Comparison of ENCODE assay signal across 29 cellular contexts in genomic region chr15:94240486-94240885, GRCh38. TPM values are rescaled to one million over a fixed set of nuclear protein-coding genes. Genes with fewer than 3 reads are reported as not detected.
DNase-seq lines count a peak whose midpoint lies in the region; ATAC-seq and TF ChIP-seq lines count a peak whose summit lies in the region.
"Had no signal": no experiment of that assay in that cellular context is flagged by ENCODE, and none has a peak within 500 bp of the region (broad histone marks: within the 10 kb centered on the region; RNA-seq: fewer than 3 reads in every experiment).

No MANE protein-coding gene starts in this region.

- peaks cover 68% of the 10 kb centered on the region for H3K4me1 ChIP-seq in Loucy (ENCODE audit: insufficient read depth, low read length, poor library complexity, severe bottlenecking)
- peaks cover 8% of the 10 kb centered on the region for H3K4me1 ChIP-seq in hepatocyte (ENCODE audit: insufficient read depth)
- H3K4me1 ChIP-seq in smooth muscle cell (ENCODE audit: low read depth) = no peaks in the 10 kb centered on the region
- H3K4me1 ChIP-seq in tibial nerve = no peaks in the 10 kb centered on the region
- H3K4me1 ChIP-seq: adrenal gland, Caco-2, left ventricle myocardium inferior, psoas muscle had no signal

- intact Hi-C loops in activated T-helper 1 cell treated with anti-CD3 and anti-CD28 coated beads, Interleukin-12 subunit alpha, Interleukin-12 subunit beta, Interleukin-2, Interleukin-4 antibody, amounts not matched to agents 30 ng/mL and 10 ng/mL and 1 ng/mL, durations not matched to agents 14 hours and 24 hours and 36 hours (cut with micrococcal nuclease) = no loop called here

- H3K9me3 Mint-ChIP-seq in activated T-helper 1 cell treated with anti-CD3 and anti-CD28 coated beads, Interleukin-12 subunit alpha, Interleukin-12 subunit beta, Interleukin-2, Interleukin-4 antibody, amounts not matched to agents 30 ng/mL and 10 ng/mL and 1 ng/mL, durations not matched to agents 14 hours and 24 hours and 36 hours = no peaks in the 10 kb centered on the region
- H3K9me3 Mint-ChIP-seq: activated naive CD4-positive, alpha-beta T cell treated with anti-CD3 and anti-CD28 coated beads for 36 hours; activated T-cell treated with anti-CD3 and anti-CD28 coated beads, Interleukin-2, amount 50 U/mL, for 4 hours; mesothelial cell of epicardium; naive thymus-derived CD4-positive, alpha-beta T cell had no signal

- H2AFZ ChIP-seq in Loucy (ENCODE audit: low read length) = no peak overlapping the region
- H2AFZ ChIP-seq in hepatocyte = no peak overlapping the region
- H2AFZ ChIP-seq in smooth muscle cell (ENCODE audit: low read depth) = no peak overlapping the region

- no peak for ATAC-seq in left lobe of liver
- ATAC-seq: activated T-cell treated with anti-CD3 and anti-CD28 coated beads, Interleukin-2, amount 50 U/mL, for 4 hours; HCT116; naive thymus-derived CD4-positive, alpha-beta T cell; psoas muscle; sciatic nerve had no signal

- H3K27me3 ChIP-seq in Loucy (ENCODE audit: insufficient read depth, low read length, poor library complexity, severe bottlenecking) = no peaks in the 10 kb centered on the region
- H3K27me3 ChIP-seq in hepatocyte = no peaks in the 10 kb centered on the region
- no peaks in the 10 kb centered on the region for H3K27me3 ChIP-seq in smooth muscle cell (ENCODE audit: low read depth)
- H3K27me3 ChIP-seq in tibial nerve = no peaks in the 10 kb centered on the region
- H3K27me3 ChIP-seq: adrenal gland, brain microvascular endothelial cell, upper lobe of left lung had no signal

- H4K20me1 ChIP-seq in Loucy (ENCODE audit: insufficient read depth, low read length, poor library complexity, severe bottlenecking) = peaks cover 42% of the 10 kb centered on the region
- H4K20me1 ChIP-seq in hepatocyte (ENCODE audit: insufficient read depth, poor library complexity, severe bottlenecking) = no peaks in the 10 kb centered on the region
- H4K20me1 ChIP-seq in smooth muscle cell (ENCODE audit: low read depth) = peaks cover 13% of the 10 kb centered on the region

- WGBS in hepatocyte (ENCODE audit: low lambda C conversion rate, missing lambda C conversion rate) = 59% methylated on average over 2 of the region's 2 CpGs
- 42% methylated on average over 2 of the region's 2 CpGs for WGBS in smooth muscle cell (ENCODE audit: low lambda C conversion rate)
- WGBS in tibial nerve, 2 donors = 69 to 71% methylated on average over 2 of the region's 2 CpGs

- H3F3A ChIP-seq in Loucy (ENCODE audit: low read depth) (peaks cover 9% of the 10 kb centered on the region), smooth muscle cell (ENCODE audit: low read depth) (peaks cover 7% of the 10 kb centered on the region)

- H3K4me2 ChIP-seq in Loucy (ENCODE audit: low read depth, low read length, poor library complexity, severe bottlenecking) (peak overlapping the region; percentile 95), hepatocyte (no peak overlapping the region), smooth muscle cell (peak overlapping the region; percentile 4)

- TF ChIP-seq POLR2A in tibial nerve (IDR thresholded peaks at IDR 0.05) = no peak

- H3K36me3 Mint-ChIP-seq in activated T-helper 1 cell treated with anti-CD3 and anti-CD28 coated beads, Interleukin-12 subunit alpha, Interleukin-12 subunit beta, Interleukin-2, Interleukin-4 antibody, amounts not matched to agents 30 ng/mL and 10 ng/mL and 1 ng/mL, durations not matched to agents 14 hours and 24 hours and 36 hours (ENCODE audit: low read depth) = peaks cover 40% of the 10 kb centered on the region
- H3K36me3 Mint-ChIP-seq: mesothelial cell of epicardium had no signal

- TF ChIP-seq EP300 in tibial nerve (IDR thresholded peaks at IDR 0.05) = no peak

- H3K79me2 ChIP-seq in Loucy (ENCODE audit: insufficient read depth, low read length) (peaks cover 86% of the 10 kb centered on the region), hepatocyte (peaks cover 46% of the 10 kb centered on the region), smooth muscle cell (ENCODE audit: low read depth) (peaks cover 18% of the 10 kb centered on the region)

- TF ChIP-seq CTCF in Loucy (conservative IDR thresholded peaks at IDR 0.05; ENCODE audit: low read length) (no peak), hepatocyte (IDR thresholded peaks at IDR 0.05; ENCODE audit: poor library complexity) (no peak), smooth muscle cell (IDR thresholded peaks at IDR 0.05; ENCODE audit: borderline replicate concordance, insufficient read depth, poor library complexity, severe bottlenecking) (no peak), tibial nerve (IDR thresholded peaks at IDR 0.05) (no peak)

- no peak overlapping the region for H3K4me3 Mint-ChIP-seq in activated T-helper 1 cell treated with anti-CD3 and anti-CD28 coated beads, Interleukin-12 subunit alpha, Interleukin-12 subunit beta, Interleukin-2, Interleukin-4 antibody, amounts not matched to agents 30 ng/mL and 10 ng/mL and 1 ng/mL, durations not matched to agents 14 hours and 24 hours and 36 hours
- H3K4me3 Mint-ChIP-seq: activated naive CD4-positive, alpha-beta T cell treated with anti-CD3 and anti-CD28 coated beads for 36 hours; activated T-cell treated with anti-CD3 and anti-CD28 coated beads, Interleukin-2, amount 50 U/mL, for 4 hours; mesothelial cell of epicardium; naive thymus-derived CD4-positive, alpha-beta T cell had no signal

- H3K4me3 ChIP-seq in Loucy (ENCODE audit: low read length, poor library complexity, severe bottlenecking) (peak overlapping the region; percentile 80), hepatocyte (no peak overlapping the region), smooth muscle cell (no peak overlapping the region), tibial nerve (no peak overlapping the region)
- H3K4me3 ChIP-seq: adrenal gland, left ventricle myocardium inferior, psoas muscle, upper lobe of left lung had no signal

- H3K9ac ChIP-seq in Loucy (ENCODE audit: low read depth, low read length, poor library complexity, severe bottlenecking) = peak overlapping the region; percentile 63
- H3K9ac ChIP-seq in smooth muscle cell (ENCODE audit: low read depth) = no peak overlapping the region

- peak overlapping the region; percentile 34 for H3K27ac ChIP-seq in hepatocyte
- peak overlapping the region; percentile 19 for H3K27ac ChIP-seq in smooth muscle cell (ENCODE audit: low read depth)
- H3K27ac ChIP-seq in tibial nerve = no peak overlapping the region
- H3K27ac ChIP-seq: adrenal gland, brain microvascular endothelial cell, left ventricle myocardium inferior, psoas muscle, upper lobe of left lung had no signal

- H3K9me3 ChIP-seq in Loucy (ENCODE audit: insufficient read depth, low read depth, low read length) = no peaks in the 10 kb centered on the region
- no peaks in the 10 kb centered on the region for H3K9me3 ChIP-seq in hepatocyte (ENCODE audit: low read depth)
- no peaks in the 10 kb centered on the region for H3K9me3 ChIP-seq in smooth muscle cell (replicated peaks; ENCODE audit: low read depth)
- H3K9me3 ChIP-seq in tibial nerve = no peaks in the 10 kb centered on the region
- H3K9me3 ChIP-seq: adrenal gland, Caco-2, left ventricle myocardium inferior, psoas muscle, upper lobe of left lung had no signal

- H3K36me3 ChIP-seq in Loucy (ENCODE audit: insufficient read depth, low read length) = 0 out of 2 replicates have a peak, but pooled peaks cover 4% of the 10 kb centered on the region
- no peaks in the 10 kb centered on the region for H3K36me3 ChIP-seq in hepatocyte (replicated peaks; ENCODE audit: insufficient read depth, low read depth)
- H3K36me3 ChIP-seq in smooth muscle cell (ENCODE audit: low read depth) = no peaks in the 10 kb centered on the region
- H3K36me3 ChIP-seq in tibial nerve = no peaks in the 10 kb centered on the region
- H3K36me3 ChIP-seq: adrenal gland, brain microvascular endothelial cell, left ventricle myocardium inferior, upper lobe of left lung had no signal

- H3K27me3 Mint-ChIP-seq in activated T-helper 1 cell treated with anti-CD3 and anti-CD28 coated beads, Interleukin-12 subunit alpha, Interleukin-12 subunit beta, Interleukin-2, Interleukin-4 antibody, amounts not matched to agents 30 ng/mL and 10 ng/mL and 1 ng/mL, durations not matched to agents 14 hours and 24 hours and 36 hours (ENCODE audit: insufficient read depth) = no peaks in the 10 kb centered on the region
- H3K27me3 Mint-ChIP-seq: naive thymus-derived CD4-positive, alpha-beta T cell had no signal

- no peak for DNase-seq in activated T-helper 1 cell treated with anti-CD3 and anti-CD28 coated beads, Interleukin-12 subunit alpha, Interleukin-12 subunit beta, Interleukin-2, Interleukin-4 antibody, amounts not matched to agents 30 ng/mL and 10 ng/mL and 1 ng/mL, durations not matched to agents 14 hours and 24 hours and 36 hours (ENCODE audit: low spot score)
- DNase-seq in hepatocyte (ENCODE audit: low spot score) (no peak), smooth muscle cell (lab: John Stamatoyannopoulos, UW; ENCODE audit: unreplicated experiment) (no peak), tibial nerve (ENCODE audit: low spot score in 2 of 2) (no peak), left lobe of liver (ENCODE audit: low spot score) (no peak)
- no peak for DNase-seq in activated naive CD4-positive, alpha-beta T cell (lab: John Stamatoyannopoulos, UW)
- DNase-seq: activated CD4-positive, alpha-beta T cell treated with anti-CD3 and anti-CD28 coated beads, Interleukin-2, amount 50 U/mL, for 1 hour; activated CD4-positive, CD25-positive, alpha-beta regulatory T cell; activated naive CD4-positive, alpha-beta T cell treated with anti-CD3 and anti-CD28 coated beads for 36 hours; activated T-cell treated with anti-CD3 and anti-CD28 coated beads, Interleukin-2, amount 50 U/mL, for 4 hours; adrenal gland; brain microvascular endothelial cell; C1 segment of cervical spinal cord; Caco-2; DMS79 treated with DMSO at 0.1 percent for 48 hours; GF-D8; KG1; left ventricle myocardium inferior; MM.1S; naive thymus-derived CD4-positive, alpha-beta T cell; NCI-H2029 treated with DMSO at 0.1 percent for 48 hours; NCI-H526 treated with DMSO at 0.1 percent for 48 hours; psoas muscle; stimulated activated CD4-positive, alpha-beta T cell treated with anti-CD3 and anti-CD28 coated beads, Interleukin-4, amount 100 ng/mL, for 1 hour; upper lobe of left lung had no signal

- H3K27ac Mint-ChIP-seq in activated T-helper 1 cell treated with anti-CD3 and anti-CD28 coated beads, Interleukin-12 subunit alpha, Interleukin-12 subunit beta, Interleukin-2, Interleukin-4 antibody, amounts not matched to agents 30 ng/mL and 10 ng/mL and 1 ng/mL, durations not matched to agents 14 hours and 24 hours and 36 hours = peak overlapping the region; percentile 6
- H3K27ac Mint-ChIP-seq: activated naive CD4-positive, alpha-beta T cell treated with anti-CD3 and anti-CD28 coated beads for 36 hours had no signal

- no peaks in the 10 kb centered on the region for H3K9me2 ChIP-seq in Loucy (replicated peaks; ENCODE audit: low read depth, low read length)
- H3K9me2 ChIP-seq in hepatocyte (replicated peaks; ENCODE audit: insufficient read depth) = no peaks in the 10 kb centered on the region

- peaks cover 68% of the 10 kb centered on the region for H3K4me1 Mint-ChIP-seq in activated T-helper 1 cell treated with anti-CD3 and anti-CD28 coated beads, Interleukin-12 subunit alpha, Interleukin-12 subunit beta, Interleukin-2, Interleukin-4 antibody, amounts not matched to agents 30 ng/mL and 10 ng/mL and 1 ng/mL, durations not matched to agents 14 hours and 24 hours and 36 hours (ENCODE audit: low read depth)

RNA-seq across cellular contexts. Expression of gene MCTP2, which starts 9.1 kb away (rescaled TPM):
- total RNA-seq in activated T-helper 1 cell treated with anti-CD3 and anti-CD28 coated beads, Interleukin-12 subunit alpha, Interleukin-12 subunit beta, Interleukin-2, Interleukin-4 antibody, amounts not matched to agents 30 ng/mL and 10 ng/mL and 1 ng/mL, durations not matched to agents 14 hours and 24 hours and 36 hours = 93.2 and 96.0 TPM in 2 replicates
- total RNA-seq in hepatocyte (23.3 and 24.6 TPM in 2 replicates), smooth muscle cell (32.1 and 59.8 TPM in 2 replicates), tibial nerve (10 to 100 TPM; 12.0 to 18.3 (median 15.2) TPM), left lobe of liver (6.5 TPM)
- polyA plus RNA-seq in hepatocyte (8.1 TPM in 2 replicates), smooth muscle cell (9.9 and 12.1 TPM in 2 replicates)

Comparison
In these comparisons a context has a peak if more than half of its experiments do, and no peak if none do; other contexts are left out.
1. H3K27ac ChIP-seq: peak in hepatocyte (single experiment) and smooth muscle cell (single experiment); none in tibial nerve (0 of 4).